In genomic region chr2:17851731-17852585, GRCh38 we compare ENCODE assay signal across 9 cellular contexts. TPM values are rescaled to one million over a fixed set of nuclear protein-coding genes. Genes with fewer than 3 reads are reported as not detected.
DNase-seq lines count a peak whose midpoint lies in the region; ATAC-seq and TF ChIP-seq lines count a peak whose summit lies in the region.
"Had no signal": no experiment of that assay in that cellular context is flagged by ENCODE, and none has a peak within 500 bp of the region (broad histone marks: within the 10 kb centered on the region; RNA-seq: fewer than 3 reads in every experiment).

No MANE protein-coding gene starts in this region.

- H2AK9ac ChIP-seq in IMR-90 (replicated peaks; ENCODE audit: low read depth, low read length, poor library complexity) = no peak overlapping the region

- no peak overlapping the region for H2AK5ac ChIP-seq in IMR-90 (ENCODE audit: low read depth, low read length)

- H4K5ac ChIP-seq in IMR-90 (ENCODE audit: low read depth, low read length) = no peak overlapping the region

- H3K27me3 ChIP-seq in IMR-90 (ENCODE audit: control insufficient read depth, insufficient read depth, low read length) = peaks cover 5% of the 10 kb centered on the region
- no peaks in the 10 kb centered on the region for H3K27me3 ChIP-seq in Panc1 (ENCODE audit: control insufficient read depth, insufficient read depth, low read length)
- no peaks in the 10 kb centered on the region for H3K27me3 ChIP-seq in right lobe of liver

- POLR2A ChIA-PET in IMR-90 (lab: Charles Lee; ENCODE audit: unreplicated experiment) (no interaction called here), Panc1 (lab: Charles Lee) (no interaction called here)

- CTCF ChIA-PET in IMR-90 (lab: Yijun Ruan, JAX) = interaction anchor here (0.8 to 1.2 kb wide), 2 partner anchors 266 to 298 kb away, joined by 3 to 4 read pairs; no protein-coding TSS in a partner anchor
- CTCF ChIA-PET in Panc1 (lab: Charles Lee) = no interaction called here

- no peak overlapping the region for H2BK20ac ChIP-seq in IMR-90 (ENCODE audit: low read depth, low read length)

- H3K18ac ChIP-seq in IMR-90 (ENCODE audit: low read depth, low read length) = no peak overlapping the region

- H4K91ac ChIP-seq in IMR-90 (ENCODE audit: insufficient read depth, low read depth, low read length) = no peak overlapping the region

- peak; percentile 87 for ATAC-seq in GM21723 (IDR thresholded peaks at IDR 0.05; ENCODE audit: unreplicated experiment)
- peak; percentile 98 for ATAC-seq in IMR-90 (ENCODE audit: low read depth)
- ATAC-seq in Panc1 = peak; percentile 81
- peak; percentile 88 to 95 (median 90) for ATAC-seq in right lobe of liver

- H3K4me1 Mint-ChIP-seq in type B pancreatic cell (ENCODE audit: unreplicated experiment) = peaks cover 4% of the 10 kb centered on the region

- H3K56ac ChIP-seq in IMR-90 (ENCODE audit: extremely low read depth, insufficient read depth, low read length) = no peak overlapping the region

- TF ChIP-seq CTCF in IMR-90 (conservative IDR thresholded peaks at IDR 0.05; ENCODE audit: low read depth, low read length) (peak; percentile 98), Panc1 (IDR thresholded peaks at IDR 0.05) (peak; percentile 90), right lobe of liver (IDR thresholded peaks at IDR 0.05) (peak; percentile 85 to 91 (median 86)), type B pancreatic cell (conservative IDR thresholded peaks at IDR 0.05) (peak; percentile 91)

- H3K27ac Mint-ChIP-seq in type B pancreatic cell = no peak overlapping the region

- dilution Hi-C loops in IMR-90 (cut with HindIII; ENCODE audit: low sequenced_read_pairs, unreplicated experiment) = no loop called here

- in situ Hi-C loops in IMR-90 (cut with MboI; ENCODE audit: low sequenced_read_pairs) = loop anchor here (25.0 kb wide), 1 partner anchor 310 kb away; no protein-coding TSS in a partner anchor
- in situ Hi-C loops in Panc1 (cut with HindIII; ENCODE audit: low pct_unique_long_range_greater_than_20kb, low sequenced_read_pairs) = no loop called here

- TF ChIP-seq POLR2A in IMR-90 (IDR thresholded peaks at IDR 0.05; ENCODE audit: low read depth, low read length) = peak; percentile 71
- no peak for TF ChIP-seq POLR2A in right lobe of liver (IDR thresholded peaks at IDR 0.05)

- no CpG with 5 or more reads among the region's 9 CpGs for WGBS in IMR-90 (ENCODE audit: extremely low coverage in 2 of 2, insufficient read length in 1 of 2), 2 experiments
- WGBS in right lobe of liver (ENCODE audit: insufficient coverage, low coverage, low lambda C conversion rate, missing lambda C conversion rate) = 13% methylated on average over 5 of the region's 9 CpGs

- H4K8ac ChIP-seq in IMR-90 (ENCODE audit: low read depth in 2 of 2, low read length in 2 of 2) = no peak overlapping the region

- H3K4me3 ChIP-seq in IMR-90 (ENCODE audit: insufficient read depth, low read depth, low read length) = no peak overlapping the region
- H3K4me3 ChIP-seq in Panc1 (ENCODE audit: low read depth in 2 of 2, low read length in 2 of 2) = no peak overlapping the region
- H3K4me3 ChIP-seq in right lobe of liver = no peak overlapping the region

- H3K27ac ChIP-seq in IMR-90 (ENCODE audit: insufficient read depth, low read length) = no peak overlapping the region
- no peak overlapping the region for H3K27ac ChIP-seq in Panc1 (ENCODE audit: low read length)
- no peak overlapping the region for H3K27ac ChIP-seq in right lobe of liver

- no peak overlapping the region for H3K23ac ChIP-seq in IMR-90 (ENCODE audit: low read depth, low read length)

- no peak overlapping the region for H3K14ac ChIP-seq in IMR-90 (replicated peaks; ENCODE audit: low read depth, low read length)

- H3K36me3 ChIP-seq in IMR-90 (ENCODE audit: control insufficient read depth, insufficient read depth, low read length) = no peaks in the 10 kb centered on the region
- H3K36me3 ChIP-seq in Panc1 (ENCODE audit: control insufficient read depth, insufficient read depth, low read length) = no peaks in the 10 kb centered on the region
- H3K36me3 ChIP-seq in right lobe of liver = no peaks in the 10 kb centered on the region

- no peak overlapping the region for H2BK15ac ChIP-seq in IMR-90 (ENCODE audit: low read depth, low read length)

- H3K4me1 ChIP-seq in IMR-90 (ENCODE audit: control insufficient read depth, insufficient read depth, low read length) (no peaks in the 10 kb centered on the region), Panc1 (ENCODE audit: control insufficient read depth, insufficient read depth, low read length) (no peaks in the 10 kb centered on the region; the same call in 1 of the 2 replicates), right lobe of liver (no peaks in the 10 kb centered on the region)

- BruUV-seq in IMR-90 (replicated peaks; lab: Mats Ljungman, UMichigan) = no TSS peak
- BruUV-seq in Panc1 (replicated peaks; lab: Mats Ljungman, UMichigan) = no TSS peak

- H4K20me1 ChIP-seq in IMR-90 (ENCODE audit: insufficient read depth, low read length) = no peaks in the 10 kb centered on the region

- H3K9me3 ChIP-seq in IMR-90 (ENCODE audit: control insufficient read depth, insufficient read depth, low read length) (no peaks in the 10 kb centered on the region), Panc1 (ENCODE audit: control insufficient read depth, insufficient read depth, low read depth, low read length) (no peaks in the 10 kb centered on the region), right lobe of liver (no peaks in the 10 kb centered on the region)

- intact Hi-C loops in IMR-90 (cut with micrococcal nuclease) = loop anchor here (1.0 kb wide), 4 partner anchors 265 to 526 kb away; no protein-coding TSS in a partner anchor
- intact Hi-C loops in Panc1 (cut with micrococcal nuclease; ENCODE audit: unreplicated experiment) = loop anchor here (1.0 kb wide), 2 partner anchors 326 to 526 kb away; no protein-coding TSS in a partner anchor
- intact Hi-C loops in right lobe of liver (cut with DNase I) = no loop called here

- no peaks in the 10 kb centered on the region for H3K9me1 ChIP-seq in IMR-90 (ENCODE audit: insufficient read depth, low read length)

- H3K36me3 Mint-ChIP-seq in type B pancreatic cell = no peaks in the 10 kb centered on the region

- no peak overlapping the region for H3K4ac ChIP-seq in IMR-90 (ENCODE audit: low read depth, low read length)

- peak; percentile 98 for TF ChIP-seq RAD21 in IMR-90 (IDR thresholded peaks at IDR 0.05; ENCODE audit: low read length)

- H3K79me1 ChIP-seq in IMR-90 (ENCODE audit: low read depth in 1 of 2, low read length in 2 of 2) = no peaks in the 10 kb centered on the region

- H3K9ac ChIP-seq in IMR-90 (ENCODE audit: low read depth, low read length) = no peak overlapping the region

- H3K4me2 ChIP-seq in IMR-90 (ENCODE audit: low read depth, low read length) = no peak overlapping the region

- H2BK5ac ChIP-seq in IMR-90 (ENCODE audit: low read depth, low read length, poor library complexity, severe bottlenecking) = no peak overlapping the region

- peak overlapping the region; percentile 12 for H2AFZ ChIP-seq in IMR-90 (replicated peaks; ENCODE audit: low read length, poor library complexity)

- H3K9me3 Mint-ChIP-seq in type B pancreatic cell = no peaks in the 10 kb centered on the region

- H3K27me3 Mint-ChIP-seq in type B pancreatic cell = peaks cover 32% of the 10 kb centered on the region

- no peak overlapping the region for H3K4me3 Mint-ChIP-seq in type B pancreatic cell

- no peak overlapping the region for H2BK120ac ChIP-seq in IMR-90 (ENCODE audit: low read depth, low read length)

- DNase-seq in activated T-cell treated with anti-CD3 and anti-CD28 coated beads for 24 hours (ENCODE audit: low read depth) = peak; percentile 7
- DNase-seq in activated T-cell treated with anti-CD3 and anti-CD28 coated beads for 4 hours = no peak
- peak; percentile 69 for DNase-seq in IMR-90
- peak; percentile 67 for DNase-seq in Panc1 (ENCODE audit: low read depth, low spot score)
- peak; percentile 49 for DNase-seq in cerebellum (ENCODE audit: low spot score)
- peak in 2 of 3 donors; percentile 44 to 56 for DNase-seq in right lobe of liver
- no peak for DNase-seq in type B pancreatic cell (ENCODE audit: extremely low spot score, unreplicated experiment)

TF ChIP-seq in IMR-90, 13 proteins besides CTCF, POLR2A, EP300 and RAD21 (continues in another document):
- 0 out of 2 replicates have a peak, but pooled peaks have one; percentile 23 for TF ChIP-seq FOS (IDR thresholded peaks at IDR 0.05; ENCODE audit: low read depth, low read length)
- peak; percentile 99 for TF ChIP-seq SMC3 (IDR thresholded peaks at IDR 0.05; ENCODE audit: low read depth, low read length)
- TF ChIP-seq RCOR1 (IDR thresholded peaks at IDR 0.05; ENCODE audit: insufficient replicate concordance, low read length) = no peak
- TF ChIP-seq MAZ (IDR thresholded peaks at IDR 0.05; ENCODE audit: borderline replicate concordance, low read depth, low read length) = 0 out of 2 replicates have a peak, but pooled peaks have one; percentile 36
- no peak for TF ChIP-seq BHLHE40 (IDR thresholded peaks at IDR 0.05; ENCODE audit: low read depth, low read length)
- no peak for TF ChIP-seq NFE2L2 (IDR thresholded peaks at IDR 0.05; ENCODE audit: low read depth, low read length)
- 0 out of 2 replicates have a peak, but pooled peaks have one; percentile 19 for TF ChIP-seq CEBPB (IDR thresholded peaks at IDR 0.05; ENCODE audit: low read depth, low read length)
- peak; percentile 89; the same call in 1 of the 2 replicates for TF ChIP-seq CHD1 (IDR thresholded peaks at IDR 0.05; ENCODE audit: low read depth, low read length)

RNA-seq across cellular contexts. Expression of gene KCNS3, which starts 26.5 kb away (rescaled TPM):
- total RNA-seq in IMR-90 (2012; rRNA removed) (4.3 and 5.3 TPM in 2 replicates), Panc1 (2021; ENCODE audit: unreplicated experiment) (1.7 TPM), cerebellum (4.6 TPM), right lobe of liver (1 to 10 TPM; 1.3 to 6.8 (median 2.9) TPM), type B pancreatic cell (ENCODE audit: low replicate concordance) (5.3 and 10.3 TPM in 2 replicates)
- polyA plus RNA-seq in IMR-90 (2012; rRNA removed) = 2.0 and 2.9 TPM in 2 replicates
- 0.83 and 0.95 TPM in 2 replicates for polyA plus RNA-seq in IMR-90 (2012; cell fraction: cytosol; rRNA removed)
- polyA plus RNA-seq in IMR-90 (2012; cell fraction: nucleus; rRNA removed; ENCODE audit: low replicate concordance) = 1.4 and 2.4 TPM in 2 replicates
- polyA plus RNA-seq in Panc1 (2012; ENCODE audit: insufficient read length) = 2.9 TPM

RNA-seq across cellular contexts. Expression of gene MSGN1, which starts 35.7 kb away (rescaled TPM):
- total RNA-seq in IMR-90 (2012; rRNA removed) (not detected in 2 replicates), Panc1 (2021; ENCODE audit: unreplicated experiment) (not detected), cerebellum (not detected), right lobe of liver (not detected), type B pancreatic cell (ENCODE audit: low replicate concordance) (not detected in 2 replicates)
- not detected in 2 replicates for polyA plus RNA-seq in IMR-90 (2012; rRNA removed)
- not detected in 2 replicates for polyA plus RNA-seq in IMR-90 (2012; cell fraction: cytosol; rRNA removed)
- not detected in 2 replicates for polyA plus RNA-seq in IMR-90 (2012; cell fraction: nucleus; rRNA removed; ENCODE audit: low replicate concordance)
- polyA plus RNA-seq in Panc1 (2012; ENCODE audit: insufficient read length) = not detected
- total RNA-seq: lower leg skin had no signal

Comparison
In these comparisons a context has a peak if more than half of its experiments do, and no peak if none do; other contexts are left out.
1. DNase-seq: peak in activated T-cell treated with anti-CD3 and anti-CD28 coated beads for 24 hours (single experiment), IMR-90 (single experiment), Panc1 (single experiment), cerebellum (single experiment) and right lobe of liver (2 of 3); none in activated T-cell treated with anti-CD3 and anti-CD28 coated beads for 4 hours (single experiment) and type B pancreatic cell (single experiment).
2. intact Hi-C loops: an anchor here in IMR-90 (1.0 kb wide) and Panc1 (1.0 kb wide); none called in right lobe of liver.
3. Peak in every context shown above with its lines, with median percentiles within 50 percentile points of each other: ATAC-seq and CTCF ChIP-seq.